ENCODE assay signal across 20 cellular contexts in the genomic region with DNA sequence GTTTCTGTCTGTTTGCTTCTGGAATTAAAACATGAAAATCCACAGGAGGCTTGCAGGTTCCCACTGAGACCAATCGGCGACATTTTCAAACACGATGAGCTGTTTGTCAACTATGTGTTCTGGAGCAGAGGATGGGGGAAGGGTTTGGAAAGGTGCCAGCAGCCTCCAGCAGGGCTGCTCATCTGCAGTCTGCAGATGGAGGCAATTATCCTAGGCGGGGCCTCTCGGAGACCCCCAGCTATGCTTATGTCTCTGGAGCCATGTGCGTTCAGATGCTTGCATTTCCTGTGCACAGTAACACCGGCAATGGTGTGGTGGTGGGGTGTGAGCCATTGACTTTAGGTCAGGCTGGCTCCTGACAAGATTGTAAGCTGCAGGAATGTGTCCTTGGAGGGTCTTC. TPM values are rescaled to one million over a fixed set of nuclear protein-coding genes. Genes with fewer than 3 reads are reported as not detected.
DNase-seq lines count a peak whose midpoint lies in the region; ATAC-seq, FAIRE-seq and TF ChIP-seq lines count a peak whose summit lies in the region.
"Had no signal": no experiment of that assay in that cellular context is flagged by ENCODE, and none has a peak within 500 bp of the region (broad histone marks: within the 10 kb centered on the region; RNA-seq: fewer than 3 reads in every experiment).

No MANE protein-coding gene starts in this region.

- 0% methylated on average over 7 of the region's 7 CpGs for WGBS in K562 (ENCODE audit: insufficient coverage, low coverage, missing lambda C conversion rate)
- WGBS in stomach, 5 donors: 37 to 44% (median 37%) methylated on average over 7 of the region's 7 CpGs

- no TSS peak for BruUV-seq in K562 (replicated peaks; lab: Mats Ljungman, UMichigan)

- no peaks in the 10 kb centered on the region for H3K9me1 ChIP-seq in K562 (ENCODE audit: control insufficient read depth, insufficient read depth, low read length)

- no peak overlapping the region for H3K27ac Mint-ChIP-seq in GM23338
- H3K27ac Mint-ChIP-seq: immature natural killer cell, memory B cell had no signal

- H3K4me3 Mint-ChIP-seq in GM23338: no peak overlapping the region
- H3K4me3 Mint-ChIP-seq: immature natural killer cell, memory B cell had no signal

- peak overlapping the region; percentile 66 for H2AFZ ChIP-seq in GM23338
- no peak overlapping the region for H2AFZ ChIP-seq in K562 (ENCODE audit: low read depth, low read length)

- H4K20me1 ChIP-seq in GM23338 (replicated peaks; ENCODE audit: insufficient read depth) (no peaks in the 10 kb centered on the region), K562 (replicated peaks; ENCODE audit: control insufficient read depth, insufficient read depth, low read length) (no peaks in the 10 kb centered on the region)

- H3K36me3 Mint-ChIP-seq in GM23338 (ENCODE audit: low read depth): no peaks in the 10 kb centered on the region
- H3K36me3 Mint-ChIP-seq: immature natural killer cell, memory B cell had no signal

- H3K4me3 ChIP-seq in GM23338 (no peak overlapping the region), K562 (no peak overlapping the region), stomach (no peak overlapping the region)
- H3K4me3 ChIP-seq: gastrocnemius medialis, GM12878, sigmoid colon, tibial nerve had no signal

- intact Hi-C loops in K562 (cut with micrococcal nuclease) (no loop called here), stomach (cut with DNase I; ENCODE audit: low total_unique reads) (no loop called here)

- no peaks in the 10 kb centered on the region; the same call in 1 of the 3 replicates for H3K9me3 Mint-ChIP-seq in GM23338
- H3K9me3 Mint-ChIP-seq: immature natural killer cell, memory B cell had no signal

- H3K9me2 ChIP-seq in GM23338 (ENCODE audit: insufficient read depth): no peaks in the 10 kb centered on the region

- no peak for TF ChIP-seq POLR2A in K562 (conservative IDR thresholded peaks at IDR 0.05)
- no peak for TF ChIP-seq POLR2A in stomach (IDR thresholded peaks at IDR 0.05)

- H3K4me2 ChIP-seq in GM23338 (peak overlapping the region; percentile 55; the same call in 1 of the 2 replicates), K562 (ENCODE audit: insufficient read depth, low read length) (no peak overlapping the region)

- H3K4me1 ChIP-seq in GM23338 (ENCODE audit: insufficient read depth): peaks cover 15% of the 10 kb centered on the region
- H3K4me1 ChIP-seq in K562 (replicated peaks in 1 of 2; ENCODE audit: control insufficient read depth in 2 of 2, insufficient read depth in 2 of 2, low read length in 2 of 2): no peaks in the 10 kb centered on the region
- H3K4me1 ChIP-seq in stomach: no peaks in the 10 kb centered on the region
- H3K4me1 ChIP-seq: gastrocnemius medialis, sigmoid colon, tibial nerve had no signal

- TF ChIP-seq EP300 in K562 (IDR thresholded peaks at IDR 0.05; ENCODE audit: low read length): no peak
- no peak for TF ChIP-seq EP300 in stomach (IDR thresholded peaks at IDR 0.05)

- H3K9ac ChIP-seq in K562 (ENCODE audit: insufficient read depth in 1 of 2, low read depth in 2 of 2, low read length in 2 of 2): no peak overlapping the region

- H3F3A ChIP-seq in GM23338 (replicated peaks; ENCODE audit: low read depth): no peaks in the 10 kb centered on the region

- peaks cover 3% of the 10 kb centered on the region for H3K27me3 Mint-ChIP-seq in GM23338 (ENCODE audit: insufficient read depth, low read depth, poor library complexity)

- TF ChIP-seq RAD21 in K562 (CRISPR knock-in tag; conservative IDR thresholded peaks at IDR 0.05 in 1 of 2, IDR thresholded peaks at IDR 0.05 in 1 of 2): no peak

- H3K27me3 ChIP-seq in GM23338 (ENCODE audit: insufficient read depth) (no peaks in the 10 kb centered on the region), K562 (ENCODE audit: control insufficient read depth in 2 of 2, insufficient read depth in 2 of 2, low read length in 2 of 2) (peaks cover 0 to 8% of the 10 kb centered on the region in 2 experiments; a peak in 2 of 5 replicates), stomach (peaks cover 0 to 54% (median 13%) of the 10 kb centered on the region in 3 donors)

- no peak for DNase-seq in GM23338 (ENCODE audit: low spot score)
- DNase-seq in NCI-H2171 treated with DMSO at 0.1 percent for 48 hours (lab: John Stamatoyannopoulos, UW): peak; percentile 93
- no peak for DNase-seq in K562 (ENCODE audit: extremely low read depth in 1 of 4, low spot score in 3 of 4)
- peak; percentile 27 for DNase-seq in left kidney (ENCODE audit: low read depth, low spot score)
- DNase-seq in GM13976 (ENCODE audit: low spot score): no peak
- no peak for DNase-seq in NCI-H2196 (lab: John Stamatoyannopoulos, UW; ENCODE audit: unreplicated experiment)
- DNase-seq in stomach: no peak
- DNase-seq: activated CD8-positive, alpha-beta memory T cell treated with anti-CD3 and anti-CD28 coated beads for 24 hours; activated effector memory CD4-positive, alpha-beta T cell treated with anti-CD3 and anti-CD28 coated beads, Interleukin-2, amount 50 U/mL, for 16 hours; aorta; DND-41; gastrocnemius medialis; immature natural killer cell; MM.1S; sigmoid colon; stimulated activated CD4-positive, alpha-beta T cell treated with anti-CD3 and anti-CD28 coated beads, Interleukin-4, amount 100 ng/mL, for 1 hour had no signal

- H3K9me3 ChIP-seq in K562 (replicated peaks; ENCODE audit: control insufficient read depth, insufficient read depth, low read depth, low read length): no peaks in the 10 kb centered on the region
- no peaks in the 10 kb centered on the region for H3K9me3 ChIP-seq in stomach
- H3K9me3 ChIP-seq: gastrocnemius medialis, sigmoid colon, tibial nerve had no signal

- CTCF ChIA-PET in K562 (lab: Yijun Ruan, JAX; ENCODE audit: low intra/inter-chr PET ratio): no interaction called here

- no peaks in the 10 kb centered on the region for H3K36me3 ChIP-seq in GM23338 (ENCODE audit: insufficient read depth)
- H3K36me3 ChIP-seq in K562 (ENCODE audit: control insufficient read depth, insufficient read depth, low read length): no peaks in the 10 kb centered on the region
- H3K36me3 ChIP-seq in stomach: no peaks in the 10 kb centered on the region
- H3K36me3 ChIP-seq: gastrocnemius medialis, sigmoid colon, tibial nerve had no signal

- peaks cover 40% of the 10 kb centered on the region for H3K4me1 Mint-ChIP-seq in GM23338
- H3K4me1 Mint-ChIP-seq: memory B cell had no signal

- POLR2A ChIA-PET in K562 (lab: Yijun Ruan, JAX): interaction anchor here (0.7 kb wide), 1 partner anchor 1648 kb away, joined by 3 read pairs; no protein-coding TSS in a partner anchor

- no peaks in the 10 kb centered on the region for H3K79me2 ChIP-seq in GM23338 (replicated peaks; ENCODE audit: insufficient read depth)
- no peaks in the 10 kb centered on the region for H3K79me2 ChIP-seq in K562 (ENCODE audit: control insufficient read depth, insufficient read depth, low read length)

- ATAC-seq in GM23338 (no peak), K562 (no peak)
- ATAC-seq: gastrocnemius medialis, GM12878 had no signal

- in situ Hi-C loops in K562 (cut with MboI): no loop called here
- in situ Hi-C loops in GM13976 (cut with MboI; ENCODE audit: low sequenced_read_pairs, unreplicated experiment): no loop called here

- no peak for FAIRE-seq in K562 (lab: Jason Lieb, UNC)
- FAIRE-seq: GM12878 had no signal

- H3K27ac ChIP-seq in GM23338 (ENCODE audit: low read depth): no peak overlapping the region
- no peak overlapping the region for H3K27ac ChIP-seq in K562 (ENCODE audit: extremely low read depth, low read depth, low read length)
- H3K27ac ChIP-seq in stomach: no peak overlapping the region
- H3K27ac ChIP-seq: gastrocnemius medialis, sigmoid colon, tibial nerve, VCaP had no signal

- no peak for TF ChIP-seq CTCF in GM23338 (conservative IDR thresholded peaks at IDR 0.05; ENCODE audit: low read depth in 2 of 2)
- TF ChIP-seq CTCF in K562 (IDR thresholded peaks at IDR 0.05 in 2 of 3, conservative IDR thresholded peaks at IDR 0.05 in 1 of 3; ENCODE audit: insufficient read depth in 2 of 3, low read depth in 1 of 3, low read length in 3 of 3): no peak
- no peak for TF ChIP-seq CTCF in GM13976 (IDR thresholded peaks at IDR 0.05; ENCODE audit: borderline replicate concordance, control extremely low read depth, extremely low read depth, insufficient read depth, missing control alignments)
- no peak for TF ChIP-seq CTCF in stomach (IDR thresholded peaks at IDR 0.05)

TF ChIP-seq in GM23338, 12 proteins besides CTCF, POLR2A, EP300 and RAD21 (continues in another document):
- no peak for TF ChIP-seq ZNF114 (CRISPR knock-in tag; IDR thresholded peaks at IDR 0.05)

TF ChIP-seq in K562, 482 proteins besides CTCF, POLR2A, EP300 and RAD21:
- TF ChIP-seq SP2 (IDR thresholded peaks at IDR 0.05; ENCODE audit: extremely low read depth, low read depth, low read length, poor library complexity, severe bottlenecking) (no peak), NFIC (IDR thresholded peaks at IDR 0.05) (peak; percentile 62; the same call in 1 of the 2 replicates), MCM3 (IDR thresholded peaks at IDR 0.05) (no peak)
TF ChIP-seq in K562: peak in this region for 1.

RNA-seq across cellular contexts. Expression of gene RPH3A, which starts 51.7 kb away (rescaled TPM):
- total RNA-seq in GM23338 (2014; rRNA removed; shearing (Covaris generic)): 0.03 and 0.31 TPM in 2 replicates
- polyA plus RNA-seq in GM23338 (2016; fragmentation: Nextera tagmentation; extraction: Ambion mirVana) (0.21 TPM in 1 of 2 replicates, not detected in the other), K562 (2011; rRNA removed) (not detected in 2 replicates), K562 (2014; fragmentation: Illumina TruSeq; extraction: Trizol) (0.04 TPM in 1 of 2 replicates, not detected in the other), K562 (2014; fragmentation: Nextera tagmentation; extraction: Ambion mirVana) (under 1 TPM in 1 of 2 experiments, not detected in 1; 0.07 TPM), K562 (2014; rRNA removed) (not detected in 2 replicates), stomach (not detected)
- not detected in 2 replicates for total RNA-seq in K562 (2011; cell fraction: chromatin; rRNA removed; ENCODE audit: low replicate concordance)
- total RNA-seq in K562 (2011; cell fraction: nucleolus; rRNA removed): not detected in 2 replicates
- total RNA-seq in K562 (2011; cell fraction: nucleoplasm; rRNA removed): not detected in 2 replicates
- total RNA-seq in K562 (2014; rRNA removed) (not detected in 2 replicates), K562 (2014; rRNA removed; fragmentation: Illumina TruSeq; extraction: Trizol) (not detected in 2 replicates), K562 (2015; rRNA removed; fragmentation: Illumina TruSeq; extraction: Trizol) (not detected in 2 replicates), K562 (2021) (not detected in 2 replicates), stomach (not detected)
- not detected in 2 replicates for polyA plus RNA-seq in K562 (2011; cell fraction: cytosol; rRNA removed)
- polyA plus RNA-seq in K562 (2011; cell fraction: nucleus; rRNA removed): not detected in 2 replicates
- polyA plus RNA-seq in K562 (2012): 0.18 TPM in 1 of 2 replicates, not detected in the other
- not detected in 2 replicates for polyA minus RNA-seq in K562 (2011; rRNA and poly(A)+ RNA removed)
- polyA minus RNA-seq in K562 (2011; cell fraction: cytosol; rRNA and poly(A)+ RNA removed): not detected in 2 replicates
- polyA minus RNA-seq in K562 (2011; cell fraction: nucleus; rRNA and poly(A)+ RNA removed): not detected in 2 replicates
- total RNA-seq: GM12878, tibial nerve had no signal
- polyA plus RNA-seq: aorta, GM12878, immature natural killer cell had no signal

Comparison
In these comparisons a context has a peak if more than half of its experiments do, and no peak if none do; other contexts are left out.
1. DNase-seq: peak in NCI-H2171 treated with DMSO at 0.1 percent for 48 hours (single experiment) and left kidney (single experiment); none in GM23338 (single experiment), K562 (0 of 4), GM13976 (single experiment), NCI-H2196 (single experiment) and stomach (single experiment).